In genomic region chr13:38767506-38768265, GRCh38 we compare ENCODE assay signal across 20 cellular contexts.
DNase-seq lines count a peak whose midpoint lies in the region; ATAC-seq lines count a peak whose summit lies in the region.
"Had no signal": no experiment of that assay in that cellular context is flagged by ENCODE, and none has a peak within 500 bp of the region (broad histone marks: within the 10 kb centered on the region; RNA-seq: fewer than 3 reads in every experiment).

No MANE protein-coding gene starts in this region.

- DNase-seq in anterior cingulate cortex (lab: John Stamatoyannopoulos, UW) (peak in 37 of 58 donors; percentile 2 to 88 (median 37)), epidermal melanocyte (ENCODE audit: insufficient read length, low spot score) (peak; percentile 45), kidney glomerular epithelial cell (lab: John Stamatoyannopoulos, UW) (peak; percentile 36), retina (peak; percentile 13), GF-D8 (lab: John Stamatoyannopoulos, UW) (no peak)
- DNase-seq in activated CD4-positive, alpha-beta T cell treated with anti-CD3 and anti-CD28 coated beads for 48 hours, result no peak
- DNase-seq: activated CD4-positive, alpha-beta T cell treated with anti-CD3 and anti-CD28 coated beads for 4 hours; activated CD8-positive, alpha-beta memory T cell treated with anti-CD3 and anti-CD28 coated beads, Interleukin-2, amount 50 U/mL, for 4 hours; activated effector memory CD4-positive, alpha-beta T cell treated with Interleukin-2 at 50 U/mL for 16 hours; cerebellar nuclear complex; COR-L47; DND-41; endodermal cell; KBM-7; NCI-H1048; NCI-H524; right lobe of liver; stimulated activated naive CD8-positive, alpha-beta T cell treated with anti-CD3 and anti-CD28 coated beads, Interleukin-15, Interleukin-2, amounts not matched to agents 100 U/mL and 50 U/mL, for 24 hours; SW 1271 had no signal

- no peak for ATAC-seq in HG03139 (IDR thresholded peaks at IDR 0.05; ENCODE audit: unreplicated experiment)
- ATAC-seq: stimulated activated naive CD8-positive, alpha-beta T cell treated with anti-CD3 and anti-CD28 coated beads, Interleukin-15, Interleukin-2, amounts not matched to agents 100 U/mL and 50 U/mL, for 24 hours had no signal

Comparison
In these comparisons a context has a peak if more than half of its experiments do, and no peak if none do; other contexts are left out.
1. DNase-seq: peak in anterior cingulate cortex (37 of 58), epidermal melanocyte (single experiment), kidney glomerular epithelial cell (single experiment) and retina (single experiment); none in GF-D8 (single experiment) and activated CD4-positive, alpha-beta T cell treated with anti-CD3 and anti-CD28 coated beads for 48 hours (single experiment).